24 cellular contexts compared by ENCODE assay signal in genomic region chr10:74525885-74526284, GRCh38.
"Had no signal": no experiment of that assay in that cellular context is flagged by ENCODE, and none has a peak within 500 bp of the region (broad histone marks: within the 10 kb centered on the region; RNA-seq: fewer than 3 reads in every experiment).

No MANE protein-coding gene starts in this region.

- DNase-seq: hypothalamus; immature natural killer cell; islet precursor cell; left ventricle myocardium inferior; mesendoderm; naive B cell; ovary; stimulated activated CD4-positive, alpha-beta T cell treated with anti-CD3 and anti-CD28 coated beads, Interleukin-12 subunit alpha, Interleukin-12 subunit beta, amount 100 ng/mL, for 4 hours; stimulated activated CD4-positive, alpha-beta T cell treated with anti-CD3 and anti-CD28 coated beads, Interleukin-15, amount 100 ng/mL, for 24 hours; stimulated activated CD4-positive, alpha-beta T cell treated with anti-CD3 and anti-CD28 coated beads, Interleukin-2, amount 100 ng/mL, for 24 hours; stimulated activated CD4-positive, alpha-beta T cell treated with anti-CD3 and anti-CD28 coated beads, Interleukin-4, amount 100 ng/mL, for 1 hour; stimulated activated naive B cell treated with anti-CD40 and anti-IgM and Interleukin-4, amounts not matched to agents 10 μg/mL and 1 μg/mL and 100 μg/mL, for 72 hours; stimulated activated naive CD8-positive, alpha-beta T cell treated with anti-CD3 and anti-CD28 coated beads, Interleukin-15, Interleukin-2, amounts not matched to agents 100 U/mL and 50 U/mL, for 24 hours; stomach; testis; thyroid gland; trophoblast cell; upper lobe of right lung had no signal

- H3K4me1 ChIP-seq: left ventricle myocardium inferior, right atrium auricular region, stomach, testis, thyroid gland, upper lobe of right lung had no signal

- H3K36me3 ChIP-seq: left ventricle myocardium inferior, ovary, right atrium auricular region, stomach, thyroid gland, upper lobe of right lung had no signal

- H3K4me3 ChIP-seq: left ventricle myocardium inferior, lung, ovary, right atrium auricular region, skin epidermis, stomach, testis, thyroid gland, upper lobe of right lung had no signal

- ATAC-seq: natural killer cell treated with Interleukin-12 subunit alpha and Interleukin-12 subunit beta and Interleukin-15 and Interleukin-18, amount 100 ng/mL, for 72 hours; sciatic nerve; stimulated activated naive B cell treated with anti-CD40 and anti-IgM and Interleukin-4, amounts not matched to agents 10 μg/mL and 1 μg/mL and 100 μg/mL, for 72 hours; stimulated activated naive CD8-positive, alpha-beta T cell treated with anti-CD3 and anti-CD28 coated beads, Interleukin-15, Interleukin-2, amounts not matched to agents 100 U/mL and 50 U/mL, for 24 hours; upper lobe of right lung had no signal

- FAIRE-seq: urothelium cell line had no signal

- H3K27ac ChIP-seq: left ventricle myocardium inferior, ovary, right atrium auricular region, skin epidermis, stomach, testis, thyroid gland, upper lobe of right lung had no signal

- H3K9me3 ChIP-seq: left ventricle myocardium inferior, ovary, right atrium auricular region, stomach, testis, thyroid gland, upper lobe of right lung had no signal

- H3K27me3 ChIP-seq: ovary, right atrium auricular region, stomach, testis, thyroid gland, upper lobe of right lung had no signal
